ENCODE assay signal across 1 cellular context in the genomic region with DNA sequence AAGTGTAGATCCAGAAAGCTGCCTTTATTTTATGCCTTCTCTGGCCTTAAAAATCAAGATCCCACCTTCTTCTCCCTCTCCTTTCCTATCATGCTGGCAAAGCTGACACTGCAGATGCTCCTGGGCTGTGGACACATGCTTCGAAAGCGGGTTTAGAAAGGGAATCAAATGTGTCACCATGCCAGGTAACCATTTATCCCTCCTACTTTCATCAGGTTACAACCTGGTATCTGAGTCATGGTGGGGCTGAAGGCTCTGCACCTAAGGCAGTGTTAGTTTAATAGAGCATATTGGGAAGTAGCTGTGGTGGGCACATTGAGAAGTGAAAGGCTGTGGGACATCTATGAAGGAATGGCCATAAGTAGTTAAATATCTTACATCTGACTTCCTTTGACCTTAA.
TF ChIP-seq lines count a peak whose summit lies in the region.

No MANE protein-coding gene starts in this region.

TF ChIP-seq in GM23338, 12 proteins besides CTCF, POLR2A, EP300 and RAD21 (continued from another document):
- TF ChIP-seq, protein P1, sequence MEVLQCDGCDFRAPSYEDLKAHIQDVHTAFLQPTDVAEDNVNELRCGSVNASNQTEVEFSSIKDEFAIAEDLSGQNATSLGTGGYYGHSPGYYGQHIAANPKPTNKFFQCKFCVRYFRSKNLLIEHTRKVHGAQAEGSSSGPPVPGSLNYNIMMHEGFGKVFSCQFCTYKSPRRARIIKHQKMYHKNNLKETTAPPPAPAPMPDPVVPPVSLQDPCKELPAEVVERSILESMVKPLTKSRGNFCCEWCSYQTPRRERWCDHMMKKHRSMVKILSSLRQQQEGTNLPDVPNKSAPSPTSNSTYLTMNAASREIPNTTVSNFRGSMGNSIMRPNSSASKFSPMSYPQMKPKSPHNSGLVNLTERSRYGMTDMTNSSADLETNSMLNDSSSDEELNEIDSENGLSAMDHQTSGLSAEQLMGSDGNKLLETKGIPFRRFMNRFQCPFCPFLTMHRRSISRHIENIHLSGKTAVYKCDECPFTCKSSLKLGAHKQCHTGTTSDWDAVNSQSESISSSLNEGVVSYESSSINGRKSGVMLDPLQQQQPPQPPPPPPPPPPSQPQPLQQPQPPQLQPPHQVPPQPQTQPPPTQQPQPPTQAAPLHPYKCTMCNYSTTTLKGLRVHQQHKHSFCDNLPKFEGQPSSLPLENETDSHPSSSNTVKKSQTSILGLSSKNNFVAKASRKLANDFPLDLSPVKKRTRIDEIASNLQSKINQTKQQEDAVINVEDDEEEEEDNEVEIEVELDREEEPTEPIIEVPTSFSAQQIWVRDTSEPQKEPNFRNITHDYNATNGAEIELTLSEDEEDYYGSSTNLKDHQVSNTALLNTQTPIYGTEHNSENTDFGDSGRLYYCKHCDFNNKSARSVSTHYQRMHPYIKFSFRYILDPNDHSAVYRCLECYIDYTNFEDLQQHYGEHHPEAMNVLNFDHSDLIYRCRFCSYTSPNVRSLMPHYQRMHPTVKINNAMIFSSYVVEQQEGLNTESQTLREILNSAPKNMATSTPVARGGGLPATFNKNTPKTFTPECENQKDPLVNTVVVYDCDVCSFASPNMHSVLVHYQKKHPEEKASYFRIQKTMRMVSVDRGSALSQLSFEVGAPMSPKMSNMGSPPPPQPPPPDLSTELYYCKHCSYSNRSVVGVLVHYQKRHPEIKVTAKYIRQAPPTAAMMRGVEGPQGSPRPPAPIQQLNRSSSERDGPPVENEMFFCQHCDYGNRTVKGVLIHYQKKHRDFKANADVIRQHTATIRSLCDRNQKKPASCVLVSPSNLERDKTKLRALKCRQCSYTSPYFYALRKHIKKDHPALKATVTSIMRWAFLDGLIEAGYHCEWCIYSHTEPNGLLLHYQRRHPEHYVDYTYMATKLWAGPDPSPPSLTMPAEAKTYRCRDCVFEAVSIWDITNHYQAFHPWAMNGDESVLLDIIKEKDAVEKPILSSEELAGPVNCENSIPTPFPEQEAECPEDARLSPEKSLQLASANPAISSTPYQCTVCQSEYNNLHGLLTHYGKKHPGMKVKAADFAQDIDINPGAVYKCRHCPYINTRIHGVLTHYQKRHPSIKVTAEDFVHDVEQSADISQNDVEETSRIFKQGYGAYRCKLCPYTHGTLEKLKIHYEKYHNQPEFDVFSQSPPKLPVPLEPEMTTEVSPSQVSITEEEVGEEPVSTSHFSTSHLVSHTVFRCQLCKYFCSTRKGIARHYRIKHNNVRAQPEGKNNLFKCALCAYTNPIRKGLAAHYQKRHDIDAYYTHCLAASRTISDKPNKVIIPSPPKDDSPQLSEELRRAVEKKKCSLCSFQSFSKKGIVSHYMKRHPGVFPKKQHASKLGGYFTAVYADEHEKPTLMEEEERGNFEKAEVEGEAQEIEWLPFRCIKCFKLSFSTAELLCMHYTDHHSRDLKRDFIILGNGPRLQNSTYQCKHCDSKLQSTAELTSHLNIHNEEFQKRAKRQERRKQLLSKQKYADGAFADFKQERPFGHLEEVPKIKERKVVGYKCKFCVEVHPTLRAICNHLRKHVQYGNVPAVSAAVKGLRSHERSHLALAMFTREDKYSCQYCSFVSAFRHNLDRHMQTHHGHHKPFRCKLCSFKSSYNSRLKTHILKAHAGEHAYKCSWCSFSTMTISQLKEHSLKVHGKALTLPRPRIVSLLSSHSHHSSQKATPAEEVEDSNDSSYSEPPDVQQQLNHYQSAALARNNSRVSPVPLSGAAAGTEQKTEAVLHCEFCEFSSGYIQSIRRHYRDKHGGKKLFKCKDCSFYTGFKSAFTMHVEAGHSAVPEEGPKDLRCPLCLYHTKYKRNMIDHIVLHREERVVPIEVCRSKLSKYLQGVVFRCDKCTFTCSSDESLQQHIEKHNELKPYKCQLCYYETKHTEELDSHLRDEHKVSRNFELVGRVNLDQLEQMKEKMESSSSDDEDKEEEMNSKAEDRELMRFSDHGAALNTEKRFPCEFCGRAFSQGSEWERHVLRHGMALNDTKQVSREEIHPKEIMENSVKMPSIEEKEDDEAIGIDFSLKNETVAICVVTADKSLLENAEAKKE (CRISPR knock-in tag; IDR thresholded peaks at IDR 0.05), result no peak
- TF ChIP-seq EZH2 (IDR thresholded peaks at IDR 0.05; ENCODE audit: low read depth, unreplicated experiment) (no peak), CREB1 (CRISPR knock-in tag; IDR thresholded peaks at IDR 0.05; ENCODE audit: low read depth) (no peak), POLR2AphosphoS5 (IDR thresholded peaks at IDR 0.05; ENCODE audit: low read depth) (no peak), ZNF331 (CRISPR knock-in tag; IDR thresholded peaks at IDR 0.05; ENCODE audit: low read depth) (no peak)
- TF ChIP-seq, protein P2, sequence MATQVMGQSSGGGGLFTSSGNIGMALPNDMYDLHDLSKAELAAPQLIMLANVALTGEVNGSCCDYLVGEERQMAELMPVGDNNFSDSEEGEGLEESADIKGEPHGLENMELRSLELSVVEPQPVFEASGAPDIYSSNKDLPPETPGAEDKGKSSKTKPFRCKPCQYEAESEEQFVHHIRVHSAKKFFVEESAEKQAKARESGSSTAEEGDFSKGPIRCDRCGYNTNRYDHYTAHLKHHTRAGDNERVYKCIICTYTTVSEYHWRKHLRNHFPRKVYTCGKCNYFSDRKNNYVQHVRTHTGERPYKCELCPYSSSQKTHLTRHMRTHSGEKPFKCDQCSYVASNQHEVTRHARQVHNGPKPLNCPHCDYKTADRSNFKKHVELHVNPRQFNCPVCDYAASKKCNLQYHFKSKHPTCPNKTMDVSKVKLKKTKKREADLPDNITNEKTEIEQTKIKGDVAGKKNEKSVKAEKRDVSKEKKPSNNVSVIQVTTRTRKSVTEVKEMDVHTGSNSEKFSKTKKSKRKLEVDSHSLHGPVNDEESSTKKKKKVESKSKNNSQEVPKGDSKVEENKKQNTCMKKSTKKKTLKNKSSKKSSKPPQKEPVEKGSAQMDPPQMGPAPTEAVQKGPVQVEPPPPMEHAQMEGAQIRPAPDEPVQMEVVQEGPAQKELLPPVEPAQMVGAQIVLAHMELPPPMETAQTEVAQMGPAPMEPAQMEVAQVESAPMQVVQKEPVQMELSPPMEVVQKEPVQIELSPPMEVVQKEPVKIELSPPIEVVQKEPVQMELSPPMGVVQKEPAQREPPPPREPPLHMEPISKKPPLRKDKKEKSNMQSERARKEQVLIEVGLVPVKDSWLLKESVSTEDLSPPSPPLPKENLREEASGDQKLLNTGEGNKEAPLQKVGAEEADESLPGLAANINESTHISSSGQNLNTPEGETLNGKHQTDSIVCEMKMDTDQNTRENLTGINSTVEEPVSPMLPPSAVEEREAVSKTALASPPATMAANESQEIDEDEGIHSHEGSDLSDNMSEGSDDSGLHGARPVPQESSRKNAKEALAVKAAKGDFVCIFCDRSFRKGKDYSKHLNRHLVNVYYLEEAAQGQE (IDR thresholded peaks at IDR 0.05; ENCODE audit: unreplicated experiment), result no peak
- TF ChIP-seq, protein P3, sequence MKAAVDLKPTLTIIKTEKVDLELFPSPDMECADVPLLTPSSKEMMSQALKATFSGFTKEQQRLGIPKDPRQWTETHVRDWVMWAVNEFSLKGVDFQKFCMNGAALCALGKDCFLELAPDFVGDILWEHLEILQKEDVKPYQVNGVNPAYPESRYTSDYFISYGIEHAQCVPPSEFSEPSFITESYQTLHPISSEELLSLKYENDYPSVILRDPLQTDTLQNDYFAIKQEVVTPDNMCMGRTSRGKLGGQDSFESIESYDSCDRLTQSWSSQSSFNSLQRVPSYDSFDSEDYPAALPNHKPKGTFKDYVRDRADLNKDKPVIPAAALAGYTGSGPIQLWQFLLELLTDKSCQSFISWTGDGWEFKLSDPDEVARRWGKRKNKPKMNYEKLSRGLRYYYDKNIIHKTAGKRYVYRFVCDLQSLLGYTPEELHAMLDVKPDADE (IDR thresholded peaks at IDR 0.05), result no peak
